19 cellular contexts compared by ENCODE assay signal in genomic region chr4:6851962-6852361, GRCh38. TPM values are rescaled to one million over a fixed set of nuclear protein-coding genes. Genes with fewer than 3 reads are reported as not detected.
A peak's percentile ranks its signal among the peaks of the same experiment; 100 is the strongest.
DNase-seq lines count a peak whose midpoint lies in the region; ATAC-seq and TF ChIP-seq lines count a peak whose summit lies in the region.
"Had no signal": no experiment of that assay in that cellular context is flagged by ENCODE, and none has a peak within 500 bp of the region (broad histone marks: within the 10 kb centered on the region; RNA-seq: fewer than 3 reads in every experiment).

No MANE protein-coding gene starts in this region.

- peaks cover 8% of the 10 kb centered on the region; the same call in 1 of the 2 replicates for H3K79me2 ChIP-seq in KMS-11 (ENCODE audit: insufficient read depth, low read depth)
- peaks cover 34% of the 10 kb centered on the region for H3K79me2 ChIP-seq in PC-9 (ENCODE audit: low read depth)
- H3K79me2 ChIP-seq in osteoblast (ENCODE audit: insufficient read depth, low read length): peaks cover 45% of the 10 kb centered on the region

- H3K4me3 ChIP-seq in KMS-11 (IDR thresholded peaks at IDR 0.05; ENCODE audit: insufficient read depth, low read depth, low read length) (no peak overlapping the region), PC-9 (no peak overlapping the region), psoas muscle (no peak overlapping the region), osteoblast (ENCODE audit: insufficient read depth, low read length) (no peak overlapping the region)
- H3K4me3 ChIP-seq: BLaER1, GM23248 had no signal

- DNase-seq in NCI-H2171 treated with DMSO at 0.1 percent for 48 hours (lab: John Stamatoyannopoulos, UW) (peak; percentile 52), NCI-H2171 (lab: John Stamatoyannopoulos, UW) (no peak), PC-9 (no peak), psoas muscle (no peak), osteoblast (ENCODE audit: insufficient read length, low spot score, missing footprints) (no peak), anterior cingulate cortex (lab: John Stamatoyannopoulos, UW) (no peak)
- DNase-seq: Caco-2; CD4-positive, CD25-positive, alpha-beta regulatory T cell; CD8-positive, alpha-beta T cell; DMS153; DND-41; GM23248; H7; HCEC 1CT had no signal

- no peak overlapping the region for H2AFZ ChIP-seq in KMS-11 (ENCODE audit: low read depth)
- H2AFZ ChIP-seq in PC-9: no peak overlapping the region
- H2AFZ ChIP-seq in osteoblast (ENCODE audit: low read length): no peak overlapping the region
- H2AFZ ChIP-seq: GM23248 had no signal

- CTCF ChIA-PET in PC-9 (lab: Charles Lee): no interaction called here

- peaks cover 57% of the 10 kb centered on the region for H3K4me1 ChIP-seq in KMS-11 (ENCODE audit: low read depth, poor library complexity, severe bottlenecking)
- peaks cover 47% of the 10 kb centered on the region for H3K4me1 ChIP-seq in PC-9 (replicated peaks; ENCODE audit: insufficient read depth)
- H3K4me1 ChIP-seq in psoas muscle: peaks cover 41% of the 10 kb centered on the region
- peaks cover 10% of the 10 kb centered on the region for H3K4me1 ChIP-seq in osteoblast (ENCODE audit: insufficient read depth, low read length)
- H3K4me1 ChIP-seq: Caco-2 had no signal

- peaks cover 25% of the 10 kb centered on the region; the same call in 1 of the 2 replicates for H3F3A ChIP-seq in PC-9 (ENCODE audit: insufficient read depth, low read depth)

- WGBS in psoas muscle, 3 donors: 54 to 66% (median 66%) methylated on average over 2 of the region's 2 CpGs

- H3K9ac ChIP-seq in KMS-11: no peak overlapping the region
- H3K9ac ChIP-seq: BLaER1, GM23248 had no signal

- H3K36me3 ChIP-seq in KMS-11 (ENCODE audit: insufficient read depth): no peaks in the 10 kb centered on the region
- peaks cover 14% of the 10 kb centered on the region; the same call in 1 of the 2 replicates for H3K36me3 ChIP-seq in PC-9 (ENCODE audit: low read depth)
- H3K36me3 ChIP-seq in psoas muscle (ENCODE audit: insufficient read depth in 1 of 2, low read depth in 1 of 2): peaks cover 3 to 10% of the 10 kb centered on the region in 2 donors
- H3K36me3 ChIP-seq in osteoblast (ENCODE audit: insufficient read depth, low read length): peaks cover 12% of the 10 kb centered on the region

- ATAC-seq in psoas muscle (no peak), HG02840 (IDR thresholded peaks at IDR 0.05; ENCODE audit: low FRiP score, unreplicated experiment) (no peak)
- ATAC-seq: CD8-positive, alpha-beta T cell had no signal

- no peaks in the 10 kb centered on the region for H3K9me2 ChIP-seq in PC-9 (ENCODE audit: insufficient read depth)

- POLR2A ChIA-PET in PC-9 (lab: Charles Lee; ENCODE audit: unreplicated experiment): no interaction called here

- H3K27ac ChIP-seq in KMS-11 (peak overlapping the region; percentile 15; the same call in 1 of the 2 replicates), PC-9 (peak overlapping the region; percentile 4; the same call in 1 of the 2 replicates), psoas muscle (peak overlapping the region; percentile 87), osteoblast (ENCODE audit: low read depth, low read length) (no peak overlapping the region)
- H3K27ac ChIP-seq: 22Rv1, BLaER1, C4-2B, GM23248 had no signal

- TF ChIP-seq CTCF in KMS-11 (conservative IDR thresholded peaks at IDR 0.05; ENCODE audit: low read depth, low read length) (no peak), PC-9 (conservative IDR thresholded peaks at IDR 0.05) (no peak), psoas muscle (IDR thresholded peaks at IDR 0.05) (no peak), osteoblast (IDR thresholded peaks at IDR 0.05; ENCODE audit: extremely low read depth, low read depth, low read length) (no peak)

- H3K27me3 ChIP-seq in KMS-11 (ENCODE audit: insufficient read depth, low read depth) (no peaks in the 10 kb centered on the region), PC-9 (ENCODE audit: insufficient read depth, low read depth) (no peaks in the 10 kb centered on the region), psoas muscle (ENCODE audit: insufficient read depth in 3 of 3, low read length in 2 of 3) (no peaks in the 10 kb centered on the region), osteoblast (ENCODE audit: insufficient read depth, low read length) (no peaks in the 10 kb centered on the region)
- H3K27me3 ChIP-seq: BLaER1 had no signal

- BruUV-seq in PC-9 (replicated peaks; lab: Mats Ljungman, UMichigan): no TSS peak

- H3K4me2 ChIP-seq in KMS-11: no peak overlapping the region
- no peak overlapping the region for H3K4me2 ChIP-seq in PC-9
- no peak overlapping the region for H3K4me2 ChIP-seq in osteoblast (ENCODE audit: insufficient read depth, low read length)
- H3K4me2 ChIP-seq: BLaER1 had no signal

- no peaks in the 10 kb centered on the region for H3K9me3 ChIP-seq in PC-9 (ENCODE audit: insufficient read depth, low read depth)
- no peaks in the 10 kb centered on the region for H3K9me3 ChIP-seq in psoas muscle
- peaks cover 5% of the 10 kb centered on the region for H3K9me3 ChIP-seq in osteoblast (ENCODE audit: low read depth, low read length)

- intact Hi-C loops in PC-9 (cut with micrococcal nuclease; ENCODE audit: unreplicated experiment) (no loop called here), psoas muscle (cut with DNase I) (no loop called here)

- no peaks in the 10 kb centered on the region for H4K20me1 ChIP-seq in KMS-11 (ENCODE audit: insufficient read depth)
- H4K20me1 ChIP-seq in PC-9 (ENCODE audit: insufficient read depth): 0 out of 2 replicates have a peak, but pooled peaks cover 5% of the 10 kb centered on the region
- no peaks in the 10 kb centered on the region for H4K20me1 ChIP-seq in osteoblast (ENCODE audit: insufficient read depth, low read length)

RNA-seq across cellular contexts. Expression of gene TBC1D14, which starts 57.7 kb away (rescaled TPM):
- total RNA-seq in PC-9 (2021) (41.6 and 46.2 TPM in 2 replicates), psoas muscle (10 to 100 TPM; 32.7 to 45.5 (median 35.6) TPM), osteoblast (39.4 and 42.1 TPM in 2 replicates)
- polyA plus RNA-seq in psoas muscle: 10 to 100 TPM; 14.7 to 44.3 (median 17.7) TPM
